1 cellular context compared by ENCODE assay signal in genomic region chr2:43088148-43089073, GRCh38.
TF ChIP-seq lines count a peak whose summit lies in the region.

No MANE protein-coding gene starts in this region.

TF ChIP-seq in HepG2, 621 proteins besides CTCF, POLR2A, EP300 and RAD21 (continued from another document and continues in another):
- TF ChIP-seq ZNF704 (CRISPR knock-in tag; IDR thresholded peaks at IDR 0.05; ENCODE audit: borderline replicate concordance) (no peak), ZNF574 (CRISPR knock-in tag; IDR thresholded peaks at IDR 0.05) (no peak), YEATS2 (CRISPR knock-in tag; IDR thresholded peaks at IDR 0.05; ENCODE audit: borderline replicate concordance) (no peak), UBTF (CRISPR knock-in tag; IDR thresholded peaks at IDR 0.05) (no peak), PRDM15 (CRISPR knock-in tag; IDR thresholded peaks at IDR 0.05) (peak; percentile 77), ZNF329 (CRISPR knock-in tag; IDR thresholded peaks at IDR 0.05; ENCODE audit: low read depth) (no peak), MIER2 (CRISPR knock-in tag; IDR thresholded peaks at IDR 0.05) (0 out of 2 replicates have a peak, but pooled peaks have one; percentile 8), ASH2L (IDR thresholded peaks at IDR 0.05; ENCODE audit: insufficient read length, low read depth, low read length) (no peak), KLF16 (CRISPR knock-in tag; IDR thresholded peaks at IDR 0.05) (peak in 1 of 2 experiments; percentile 46; a peak in 1 of 4 replicates), IRF9 (CRISPR knock-in tag; IDR thresholded peaks at IDR 0.05; ENCODE audit: borderline replicate concordance) (no peak), SALL1 (CRISPR knock-in tag; IDR thresholded peaks at IDR 0.05) (no peak), ZNF317 (CRISPR knock-in tag; IDR thresholded peaks at IDR 0.05) (no peak), FOXK2 (IDR thresholded peaks at IDR 0.05) (peak; percentile 58; the same call in 1 of the 2 replicates), MYNN (CRISPR knock-in tag; IDR thresholded peaks at IDR 0.05; ENCODE audit: low read depth) (no peak), TFDP1 (CRISPR knock-in tag; IDR thresholded peaks at IDR 0.05; ENCODE audit: borderline replicate concordance) (no peak), PTBP1 (IDR thresholded peaks at IDR 0.05; ENCODE audit: low read depth, low read length, poor library complexity, severe bottlenecking) (no peak), FOXP4 (CRISPR knock-in tag; IDR thresholded peaks at IDR 0.05) (peak; percentile 99), ZNF292 (CRISPR knock-in tag; IDR thresholded peaks at IDR 0.05; ENCODE audit: borderline replicate concordance, low read depth) (peak; percentile 40; the same call in 1 of the 2 replicates), REL (CRISPR knock-in tag; conservative IDR thresholded peaks at IDR 0.05) (no peak), SOX5 (CRISPR knock-in tag; IDR thresholded peaks at IDR 0.05; ENCODE audit: borderline replicate concordance) (peak; percentile 97), NFYC (CRISPR knock-in tag; IDR thresholded peaks at IDR 0.05) (no peak; the same call in 1 of the 2 replicates), ELK4 (CRISPR knock-in tag; IDR thresholded peaks at IDR 0.05; ENCODE audit: borderline replicate concordance) (no peak), PRDM4 (CRISPR knock-in tag; IDR thresholded peaks at IDR 0.05; ENCODE audit: borderline replicate concordance) (no peak), ZNF512B (CRISPR knock-in tag; IDR thresholded peaks at IDR 0.05; ENCODE audit: borderline replicate concordance) (no peak), GRHL1 (CRISPR knock-in tag; conservative IDR thresholded peaks at IDR 0.05) (no peak), HCFC1 (IDR thresholded peaks at IDR 0.05; ENCODE audit: low read depth, low read length) (no peak)
